In genomic region chr18:23735021-23735464, GRCh38 we compare ENCODE assay signal across 12 cellular contexts. TPM values are rescaled to one million over a fixed set of nuclear protein-coding genes. Genes with fewer than 3 reads are reported as not detected.
DNase-seq lines count a peak whose midpoint lies in the region; ATAC-seq and TF ChIP-seq lines count a peak whose summit lies in the region.
"Had no signal": no experiment of that assay in that cellular context is flagged by ENCODE, and none has a peak within 500 bp of the region (broad histone marks: within the 10 kb centered on the region; RNA-seq: fewer than 3 reads in every experiment).

No MANE protein-coding gene starts in this region.

- no peak for DNase-seq in activated naive CD8-positive, alpha-beta T cell treated with anti-CD3 and anti-CD28 coated beads, Interleukin-2, amount 50 U/mL, for 24 hours
- peak; percentile 28 for DNase-seq in brain microvascular endothelial cell
- no peak for DNase-seq in vagina (ENCODE audit: extremely low spot score in 2 of 2)
- DNase-seq in WTC11 (ENCODE audit: low spot score) = no peak
- DNase-seq in substantia nigra (lab: John Stamatoyannopoulos, UW) = no peak
- DNase-seq: activated CD4-positive, alpha-beta T cell treated with anti-CD3 and anti-CD28 coated beads, Interleukin-2, amount 10 ng/mL, durations not matched to agents 7 days and 5 days; AML-193; stimulated activated naive CD8-positive, alpha-beta T cell treated with anti-CD3 and anti-CD28 coated beads, Interleukin-15, amount 100 ng/mL, for 72 hours had no signal

- no peaks in the 10 kb centered on the region for H3K9me3 ChIP-seq in vagina

- POLR2A ChIA-PET in WTC11 (lab: Charles Lee) = no interaction called here

- H3K4me1 ChIP-seq in vagina = peaks cover 47% of the 10 kb centered on the region

- H3K36me3 Mint-ChIP-seq in activated naive CD8-positive, alpha-beta T cell = no peaks in the 10 kb centered on the region
- no peaks in the 10 kb centered on the region for H3K36me3 Mint-ChIP-seq in activated naive CD8-positive, alpha-beta T cell treated with anti-CD3 and anti-CD28 coated beads, Interleukin-2, amount 50 U/mL, for 24 hours (ENCODE audit: low read depth)
- no peaks in the 10 kb centered on the region for H3K36me3 Mint-ChIP-seq in WTC11

- in situ Hi-C loops in brain microvascular endothelial cell (cut with HindIII; ENCODE audit: low pct_ligation_motif_present, low sequenced_read_pairs) = no loop called here

- TF ChIP-seq POLR2A in vagina (IDR thresholded peaks at IDR 0.05) = no peak

- H3K36me3 ChIP-seq in brain microvascular endothelial cell (replicated peaks) (no peaks in the 10 kb centered on the region), vagina (no peaks in the 10 kb centered on the region)

- H3K4me3 ChIP-seq in brain microvascular endothelial cell (ENCODE audit: low read depth, low read length) (no peak overlapping the region), vagina (no peak overlapping the region)

- H3K4me1 Mint-ChIP-seq in activated naive CD8-positive, alpha-beta T cell (ENCODE audit: low read depth) = peaks cover 24% of the 10 kb centered on the region
- H3K4me1 Mint-ChIP-seq in activated naive CD8-positive, alpha-beta T cell treated with anti-CD3 and anti-CD28 coated beads, Interleukin-2, amount 50 U/mL, for 24 hours = peaks cover 19% of the 10 kb centered on the region
- H3K4me1 Mint-ChIP-seq in WTC11 = peaks cover 16% of the 10 kb centered on the region

- no peaks in the 10 kb centered on the region for H3K9me3 Mint-ChIP-seq in activated naive CD8-positive, alpha-beta T cell (ENCODE audit: low read depth)
- H3K9me3 Mint-ChIP-seq in activated naive CD8-positive, alpha-beta T cell treated with anti-CD3 and anti-CD28 coated beads, Interleukin-2, amount 50 U/mL, for 24 hours = no peaks in the 10 kb centered on the region
- H3K9me3 Mint-ChIP-seq in WTC11 = no peaks in the 10 kb centered on the region
- H3K9me3 Mint-ChIP-seq: activated CD4-positive, alpha-beta T cell treated with anti-CD3 and anti-CD28 coated beads, Interleukin-2, amount 10 ng/mL, durations not matched to agents 7 days and 5 days; central memory CD8-positive, alpha-beta T cell; stimulated activated naive CD8-positive, alpha-beta T cell treated with anti-CD3 and anti-CD28 coated beads, Interleukin-15, amount 100 ng/mL, for 72 hours had no signal

- CTCF ChIA-PET in WTC11 (lab: Charles Lee) = no interaction called here

- peaks cover 2% of the 10 kb centered on the region for H3K27me3 Mint-ChIP-seq in activated naive CD8-positive, alpha-beta T cell
- H3K27me3 Mint-ChIP-seq in activated naive CD8-positive, alpha-beta T cell treated with anti-CD3 and anti-CD28 coated beads, Interleukin-2, amount 50 U/mL, for 24 hours = peaks cover 8% of the 10 kb centered on the region
- peaks cover 2% of the 10 kb centered on the region; the same call in 1 of the 2 replicates for H3K27me3 Mint-ChIP-seq in WTC11 (ENCODE audit: low read depth)

- H3K27me3 ChIP-seq in brain microvascular endothelial cell (replicated peaks) (no peaks in the 10 kb centered on the region), vagina (no peaks in the 10 kb centered on the region)

- no peak for ATAC-seq in activated naive CD8-positive, alpha-beta T cell treated with anti-CD3 and anti-CD28 coated beads, Interleukin-2, amount 50 U/mL, for 24 hours
- ATAC-seq in HG03196 (IDR thresholded peaks at IDR 0.05; ENCODE audit: unreplicated experiment) (peak; percentile 56), WTC11 (no peak), GM18873 (IDR thresholded peaks at IDR 0.05; ENCODE audit: low FRiP score, unreplicated experiment) (no peak)
- ATAC-seq: stimulated activated naive CD8-positive, alpha-beta T cell treated with anti-CD3 and anti-CD28 coated beads, Interleukin-15, amount 100 ng/mL, for 72 hours had no signal

- H3K4me3 Mint-ChIP-seq in activated naive CD8-positive, alpha-beta T cell = no peak overlapping the region
- H3K4me3 Mint-ChIP-seq in activated naive CD8-positive, alpha-beta T cell treated with anti-CD3 and anti-CD28 coated beads, Interleukin-2, amount 50 U/mL, for 24 hours = no peak overlapping the region
- H3K4me3 Mint-ChIP-seq in WTC11 = no peak overlapping the region
- H3K4me3 Mint-ChIP-seq: activated CD4-positive, alpha-beta T cell treated with anti-CD3 and anti-CD28 coated beads, Interleukin-2, amount 10 ng/mL, durations not matched to agents 7 days and 5 days; central memory CD8-positive, alpha-beta T cell; stimulated activated naive CD8-positive, alpha-beta T cell treated with anti-CD3 and anti-CD28 coated beads, Interleukin-15, amount 100 ng/mL, for 72 hours had no signal

- H3K27ac Mint-ChIP-seq in activated naive CD8-positive, alpha-beta T cell = peak overlapping the region; percentile 7
- H3K27ac Mint-ChIP-seq in activated naive CD8-positive, alpha-beta T cell treated with anti-CD3 and anti-CD28 coated beads, Interleukin-2, amount 50 U/mL, for 24 hours = no peak overlapping the region
- no peak overlapping the region for H3K27ac Mint-ChIP-seq in WTC11
- H3K27ac Mint-ChIP-seq: activated CD4-positive, alpha-beta T cell treated with anti-CD3 and anti-CD28 coated beads, Interleukin-2, amount 10 ng/mL, durations not matched to agents 7 days and 5 days had no signal

- H3K27ac ChIP-seq in brain microvascular endothelial cell (no peak overlapping the region), vagina (peak overlapping the region; percentile 33), substantia nigra (ENCODE audit: low read depth, low read length, poor library complexity, severe bottlenecking) (no peak overlapping the region)

- no peak for TF ChIP-seq CTCF in brain microvascular endothelial cell (IDR thresholded peaks at IDR 0.05; ENCODE audit: low read depth, low read length, missing control alignments)
- no peak for TF ChIP-seq CTCF in vagina (IDR thresholded peaks at IDR 0.05)
- TF ChIP-seq CTCF in WTC11 (IDR thresholded peaks at IDR 0.05) = no peak

- intact Hi-C loops in vagina (cut with DNase I) = no loop called here

TF ChIP-seq in WTC11, 78 proteins besides CTCF, POLR2A, EP300 and RAD21:
- TF ChIP-seq MLX (CRISPR knock-in tag; IDR thresholded peaks at IDR 0.05) (no peak), HMGA2 (CRISPR knock-in tag; IDR thresholded peaks at IDR 0.05) (no peak), JUN (CRISPR knock-in tag; IDR thresholded peaks at IDR 0.05) (no peak), ZNF263 (CRISPR knock-in tag; IDR thresholded peaks at IDR 0.05; ENCODE audit: low read depth) (no peak), E2F4 (CRISPR knock-in tag; IDR thresholded peaks at IDR 0.05; ENCODE audit: borderline replicate concordance, low read depth) (no peak)

RNA-seq across cellular contexts. Expression of gene LAMA3, which starts 45.8 kb away (rescaled TPM):
- total RNA-seq in vagina (106 TPM), WTC11 (2021) (0.50 to 0.89 TPM (median 0.83 TPM) in 3 replicates)

Comparison
In these comparisons a context has a peak if more than half of its experiments do, and no peak if none do; other contexts are left out.
1. RNA of gene LAMA3, which starts 45.8 kb away (total RNA-seq): 106 TPM in vagina (single experiment); 0.50 to 0.89 TPM in WTC11; every median in the first group is over 10 times any median in the second.